Comparison of ENCODE assay signal across 14 cellular contexts in genomic region chr2:119230630-119231185, GRCh38. TPM values are rescaled to one million over a fixed set of nuclear protein-coding genes. Genes with fewer than 3 reads are reported as not detected.
A peak's percentile ranks its signal among the peaks of the same experiment; 100 is the strongest.
DNase-seq lines count a peak whose midpoint lies in the region; ATAC-seq and TF ChIP-seq lines count a peak whose summit lies in the region.
"Had no signal": no experiment of that assay in that cellular context is flagged by ENCODE, and none has a peak within 500 bp of the region (broad histone marks: within the 10 kb centered on the region; RNA-seq: fewer than 3 reads in every experiment).

No MANE protein-coding gene starts in this region.

- H4K20me1 ChIP-seq in neural progenitor cell (ENCODE audit: low read depth): peaks cover 14% of the 10 kb centered on the region

- peaks cover 20% of the 10 kb centered on the region for H3K4me1 Mint-ChIP-seq in neural progenitor cell

- DNase-seq in C1 segment of cervical spinal cord (lab: John Stamatoyannopoulos, UW) (peak in 8 of 14 donors; percentile 19 to 53 (median 28)), NCI-H1417 (lab: John Stamatoyannopoulos, UW) (peak in 2 of 3 experiments; percentile 74 to 87), cardiac fibroblast (ENCODE audit: low read depth in 2 of 2) (peak; percentile 55 to 59), neural progenitor cell (ENCODE audit: low spot score) (peak; percentile 30), Peyer's patch (no peak), ecto neural progenitor cell (ENCODE audit: low spot score) (no peak)
- DNase-seq: activated naive CD8-positive, alpha-beta T cell treated with anti-CD3 and anti-CD28 coated beads, Interleukin-2, amount 50 U/mL, for 24 hours; retina; stimulated activated naive CD4-positive, alpha-beta T cell treated with Interleukin-2 at 50 U/mL for 16 hours had no signal

- no peak overlapping the region for H3K9ac ChIP-seq in neural progenitor cell

- no peak overlapping the region for H3K4me3 Mint-ChIP-seq in neural progenitor cell
- H3K4me3 Mint-ChIP-seq: activated naive CD8-positive, alpha-beta T cell treated with anti-CD3 and anti-CD28 coated beads, Interleukin-2, amount 50 U/mL, for 24 hours; CD14-positive monocyte; dendritic cell treated with granulocyte-macrophage colony-stimulating factor and Interleukin-4, amounts not matched to agents 40 ng/mL and 50 ng/mL, for 4 days had no signal

- peaks cover 22% of the 10 kb centered on the region for H3K27me3 Mint-ChIP-seq in neural progenitor cell (ENCODE audit: insufficient read depth, low read depth)

- no peaks in the 10 kb centered on the region for H3K79me2 ChIP-seq in neural progenitor cell (ENCODE audit: low read depth)

- TF ChIP-seq POLR2A in Peyer's patch (IDR thresholded peaks at IDR 0.05): no peak

- H2AFZ ChIP-seq in neural progenitor cell (replicated peaks): no peak overlapping the region

- peaks cover 19% of the 10 kb centered on the region for H3F3A ChIP-seq in neural progenitor cell (ENCODE audit: low read depth)

- H3K27me3 ChIP-seq in neural progenitor cell (peaks cover 5% of the 10 kb centered on the region), Peyer's patch (no peaks in the 10 kb centered on the region)

- no peaks in the 10 kb centered on the region for H3K36me3 Mint-ChIP-seq in neural progenitor cell

- H3K27ac ChIP-seq in neural progenitor cell: no peak overlapping the region
- no peak overlapping the region for H3K27ac ChIP-seq in Peyer's patch

- H3K9me3 Mint-ChIP-seq in neural progenitor cell: no peaks in the 10 kb centered on the region
- H3K9me3 Mint-ChIP-seq: activated naive CD8-positive, alpha-beta T cell treated with anti-CD3 and anti-CD28 coated beads, Interleukin-2, amount 50 U/mL, for 24 hours; dendritic cell treated with granulocyte-macrophage colony-stimulating factor and Interleukin-4, amounts not matched to agents 40 ng/mL and 50 ng/mL, for 4 days had no signal

- no peak overlapping the region for H3K4me2 ChIP-seq in neural progenitor cell

- H3K9me3 ChIP-seq in neural progenitor cell (ENCODE audit: low read depth) (no peaks in the 10 kb centered on the region), Peyer's patch (no peaks in the 10 kb centered on the region)

- H3K4me1 ChIP-seq in neural progenitor cell (peaks cover 27% of the 10 kb centered on the region), Peyer's patch (peaks cover 0 to 1% (median 0%) of the 10 kb centered on the region in 4 donors)

- no peak for TF ChIP-seq CTCF in cardiac fibroblast (IDR thresholded peaks at IDR 0.05; ENCODE audit: low read depth, low read length)
- TF ChIP-seq CTCF in neural progenitor cell (IDR thresholded peaks at IDR 0.05): no peak
- TF ChIP-seq CTCF in Peyer's patch (IDR thresholded peaks at IDR 0.05): no peak

- no peak overlapping the region for H3K27ac Mint-ChIP-seq in neural progenitor cell
- H3K27ac Mint-ChIP-seq: activated naive CD8-positive, alpha-beta T cell treated with anti-CD3 and anti-CD28 coated beads, Interleukin-2, amount 50 U/mL, for 24 hours; CD14-positive monocyte; dendritic cell treated with granulocyte-macrophage colony-stimulating factor and Interleukin-4, amounts not matched to agents 40 ng/mL and 50 ng/mL, for 4 days had no signal

- H3K36me3 ChIP-seq in neural progenitor cell: no peaks in the 10 kb centered on the region
- H3K36me3 ChIP-seq in Peyer's patch: no peaks in the 10 kb centered on the region

- H3K4me3 ChIP-seq in cardiac fibroblast (replicated peaks in 1 of 2; ENCODE audit: low read depth in 2 of 2, low read length in 2 of 2): no peak overlapping the region
- H3K4me3 ChIP-seq in neural progenitor cell: no peak overlapping the region
- H3K4me3 ChIP-seq in Peyer's patch: no peak overlapping the region

- no peak for ATAC-seq in HG03521 (IDR thresholded peaks at IDR 0.05; ENCODE audit: unreplicated experiment)
- ATAC-seq in GM19395 (IDR thresholded peaks at IDR 0.05; ENCODE audit: unreplicated experiment): no peak
- ATAC-seq: activated CD4-positive, CD25-positive, alpha-beta regulatory T cell treated with anti-CD3 and anti-CD28 coated beads, Interleukin-2, amount 50 U/mL, for 24 hours; activated naive CD8-positive, alpha-beta T cell treated with anti-CD3 and anti-CD28 coated beads, Interleukin-2, amount 50 U/mL, for 24 hours had no signal

RNA-seq across cellular contexts. Expression of gene STEAP3, which starts 7.1 kb away (rescaled TPM):
- total RNA-seq in neural progenitor cell (ENCODE audit: low replicate concordance) (0.30 and 1.2 TPM in 2 replicates), Peyer's patch (10 to 100 TPM; 13.2 to 31.2 (median 20.5) TPM)

Comparison
In these comparisons a context has a peak if more than half of its experiments do, and no peak if none do; other contexts are left out.
1. DNase-seq: peak in C1 segment of cervical spinal cord (8 of 14), NCI-H1417 (2 of 3), cardiac fibroblast (2 of 2) and neural progenitor cell (single experiment); none in Peyer's patch (0 of 3) and ecto neural progenitor cell (single experiment).